Comparison of ENCODE assay signal across 8 cellular contexts in genomic region chr1:14629363-14629762, GRCh38. TPM values are rescaled to one million over a fixed set of nuclear protein-coding genes. Genes with fewer than 3 reads are reported as not detected.
"Had no signal": no experiment of that assay in that cellular context is flagged by ENCODE, and none has a peak within 500 bp of the region (broad histone marks: within the 10 kb centered on the region; RNA-seq: fewer than 3 reads in every experiment).

No MANE protein-coding gene starts in this region.

- H3K4me3 ChIP-seq: GM23248 had no signal

- H3K9ac ChIP-seq: GM23248 had no signal

- H3K27ac ChIP-seq: GM23248, HL-60 had no signal

- H2AFZ ChIP-seq: GM23248 had no signal

- H3K9me3 Mint-ChIP-seq: H9, IgD-negative memory B cell had no signal

- H3K27ac Mint-ChIP-seq: IgD-negative memory B cell had no signal

- DNase-seq: GM23248, GOT3, H9, HCEC 1CT, KG1 had no signal

- H3K4me1 Mint-ChIP-seq: IgD-negative memory B cell had no signal

- H3K4me3 Mint-ChIP-seq: H9, IgD-negative memory B cell had no signal

- ATAC-seq: HepG2 had no signal

- H3K36me3 Mint-ChIP-seq: IgD-negative memory B cell had no signal

RNA-seq across cellular contexts. Expression of gene KAZN, which starts 30.9 kb away (rescaled TPM):
- polyA plus RNA-seq: IgD-negative memory B cell had no signal
